7 cellular contexts compared by ENCODE assay signal in the genomic region with DNA sequence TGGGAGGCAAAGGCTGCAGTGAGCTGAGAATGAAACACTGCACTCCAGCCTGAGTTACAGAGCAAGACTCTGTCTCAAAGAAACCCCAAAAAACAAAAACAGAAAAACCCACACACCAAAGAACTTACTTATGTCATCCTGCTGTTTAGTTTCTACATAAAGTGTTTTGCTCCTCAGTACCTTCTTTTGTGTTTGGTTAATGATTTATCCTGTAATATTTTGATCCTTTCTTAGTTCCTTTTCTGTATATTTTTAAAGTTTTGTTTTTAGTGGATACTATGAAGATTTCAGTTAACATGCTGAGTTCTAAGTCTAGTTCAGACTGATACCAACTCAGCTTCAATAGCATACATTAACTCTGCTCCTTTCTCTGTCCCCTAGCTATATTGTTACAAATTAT.
ATAC-seq lines count a peak whose summit lies in the region.

No MANE protein-coding gene starts in this region.

- peak; percentile 96 for ATAC-seq in GM18870 (IDR thresholded peaks at IDR 0.05; ENCODE audit: unreplicated experiment)
- ATAC-seq in GM19452 (IDR thresholded peaks at IDR 0.05; ENCODE audit: unreplicated experiment) = peak; percentile 96
- ATAC-seq in GM21619 (IDR thresholded peaks at IDR 0.05; ENCODE audit: unreplicated experiment) = peak; percentile 91
- peak; percentile 90 for ATAC-seq in HG02759 (IDR thresholded peaks at IDR 0.05; ENCODE audit: unreplicated experiment)
- peak; percentile 78 for ATAC-seq in HG02981 (IDR thresholded peaks at IDR 0.05; ENCODE audit: unreplicated experiment)
- ATAC-seq in HG03175 (IDR thresholded peaks at IDR 0.05; ENCODE audit: unreplicated experiment) = peak; percentile 94
- ATAC-seq in HG03558 (IDR thresholded peaks at IDR 0.05; ENCODE audit: extremely low read depth, unreplicated experiment) = peak; percentile 66

Comparison
In these comparisons a context has a peak if more than half of its experiments do, and no peak if none do; other contexts are left out.
1. Peak in every context shown above with its lines: ATAC-seq.